In the genomic region with DNA sequence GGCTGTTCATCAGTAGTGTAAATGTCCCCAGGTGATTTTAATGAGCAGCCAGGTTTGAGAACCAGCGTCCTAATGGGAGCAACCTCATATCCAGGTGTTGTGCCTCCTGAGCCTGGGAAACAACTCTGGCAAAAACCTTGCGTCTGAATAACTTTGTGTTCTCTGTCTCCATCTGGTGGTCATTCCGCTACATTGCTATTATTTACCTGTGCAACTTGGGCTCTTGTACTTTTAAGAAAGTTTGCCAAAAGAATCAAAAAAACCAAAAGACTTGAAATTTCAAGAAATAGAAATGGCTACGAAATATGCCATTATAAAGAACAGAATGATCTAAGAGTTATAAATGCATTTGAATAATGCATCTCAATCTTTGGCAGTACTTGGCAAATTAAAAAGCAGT, we compare ENCODE assay signal across 8 cellular contexts. TPM values are rescaled to one million over a fixed set of nuclear protein-coding genes. Genes with fewer than 3 reads are reported as not detected.
A peak's percentile ranks its signal among the peaks of the same experiment; 100 is the strongest.
DNase-seq lines count a peak whose midpoint lies in the region; ATAC-seq, FAIRE-seq and TF ChIP-seq lines count a peak whose summit lies in the region.
"Not testable (repeated sequence)": the region's sequence is repeated elsewhere in the genome, so short reads cannot be mapped to it uniquely, and the experiment has no call there.

No MANE protein-coding gene starts in this region.

- BruUV-seq in HCT116 (replicated peaks; lab: Mats Ljungman, UMichigan); Panc1 (replicated peaks; lab: Mats Ljungman, UMichigan); endothelial cell of umbilical vein (replicated peaks; lab: Mats Ljungman, UMichigan): not testable (repeated sequence)

- not testable (repeated sequence) for H3K27me3 Mint-ChIP-seq in CD8-positive, alpha-beta T cell (ENCODE audit: low read depth); astrocyte (ENCODE audit: low read depth, unreplicated experiment); type B pancreatic cell
- peaks cover 18% of the 10 kb centered on the region for H3K27me3 Mint-ChIP-seq in nephron progenitor cell (ENCODE audit: low read depth, poor library complexity)

- not testable (repeated sequence) for H3K9me1 ChIP-seq in endothelial cell of umbilical vein (replicated peaks; ENCODE audit: control insufficient read depth, extremely low read depth, insufficient read depth, low read length)

- H2AFZ ChIP-seq in HCT116 (ENCODE audit: low read depth, low read length, poor library complexity, severe bottlenecking); astrocyte (ENCODE audit: low read depth, low read length); endothelial cell of umbilical vein (ENCODE audit: low read depth, low read length): not testable (repeated sequence)

- not testable (repeated sequence) for H3K4me1 ChIP-seq in CD8-positive, alpha-beta T cell (ENCODE audit: insufficient read depth, low read length); Panc1 (ENCODE audit: control insufficient read depth, insufficient read depth, low read length); astrocyte (ENCODE audit: insufficient read depth, low read length); endothelial cell of umbilical vein (ENCODE audit: control insufficient read depth, extremely low read depth, insufficient read depth, low read length)
- H3K4me1 ChIP-seq in HCT116 (ENCODE audit: control insufficient read depth in 1 of 2, insufficient read depth in 2 of 2, low read length in 2 of 2), result peaks cover 7 to 11% of the 10 kb centered on the region in 2 experiments; a peak in 3 of 4 replicates

- H3K27me3 ChIP-seq in CD8-positive, alpha-beta T cell (ENCODE audit: insufficient read depth, low read length); HCT116 (ENCODE audit: insufficient read depth, low read length); Panc1 (ENCODE audit: control insufficient read depth, insufficient read depth, low read length); astrocyte (ENCODE audit: insufficient read depth, low read length): not testable (repeated sequence)
- H3K27me3 ChIP-seq in endothelial cell of umbilical vein (ENCODE audit: control insufficient read depth in 2 of 2, insufficient read depth in 2 of 2, low read length in 2 of 2), result peaks cover 4 to 13% of the 10 kb centered on the region in 2 experiments

- not testable (repeated sequence) for H3K36me3 ChIP-seq in CD8-positive, alpha-beta T cell (ENCODE audit: insufficient read depth, low read length); HCT116 (ENCODE audit: control insufficient read depth in 1 of 2, insufficient read depth in 2 of 2, low read length in 2 of 2); Panc1 (ENCODE audit: control insufficient read depth, insufficient read depth, low read length); astrocyte (ENCODE audit: insufficient read depth, low read length); endothelial cell of umbilical vein (ENCODE audit: control insufficient read depth in 2 of 2, extremely low read depth in 1 of 2, insufficient read depth in 2 of 2, low read length in 2 of 2)

- dilution Hi-C loops in endothelial cell of umbilical vein (cut with MboI; ENCODE audit: extremely low pct_ligation_motif_present, low sequenced_read_pairs), result not testable (repeated sequence)

- not testable (repeated sequence) for H3K4me2 ChIP-seq in HCT116 (ENCODE audit: low read length); astrocyte (ENCODE audit: low read length); endothelial cell of umbilical vein (ENCODE audit: insufficient read depth, low read length)

- H4K20me1 ChIP-seq in HCT116 (ENCODE audit: insufficient read depth); astrocyte (ENCODE audit: insufficient read depth, low read length); endothelial cell of umbilical vein (replicated peaks; ENCODE audit: control insufficient read depth, extremely low read depth, insufficient read depth, low read length): not testable (repeated sequence)

- TF ChIP-seq POLR2A in HCT116 (IDR thresholded peaks at IDR 0.05; ENCODE audit: borderline replicate concordance, extremely low read depth, insufficient read depth, insufficient read length); endothelial cell of umbilical vein (IDR thresholded peaks at IDR 0.05; ENCODE audit: low read depth, low read length): not testable (repeated sequence)

- H3K4me1 Mint-ChIP-seq in CD8-positive, alpha-beta T cell (ENCODE audit: low read depth); astrocyte (ENCODE audit: low read depth, unreplicated experiment); nephron progenitor cell; type B pancreatic cell (ENCODE audit: unreplicated experiment): not testable (repeated sequence)

- not testable (repeated sequence) for H3K4me3 ChIP-seq in CD8-positive, alpha-beta T cell (ENCODE audit: low read depth, low read length); HCT116 (replicated peaks in 1 of 2; ENCODE audit: low read depth in 1 of 2, low read length in 2 of 2); Panc1 (ENCODE audit: low read depth in 2 of 2, low read length in 2 of 2); astrocyte (ENCODE audit: insufficient read depth, low read depth, low read length); endothelial cell of umbilical vein (replicated peaks in 1 of 3; ENCODE audit: insufficient read depth in 1 of 3, low read depth in 1 of 3, low read length in 3 of 3)

- intact Hi-C loops in CD8-positive, alpha-beta T cell (cut with DNase I, micrococcal nuclease), result loop anchor here in 1 of 2 experiments (10.0 kb wide), 2 partner anchors 120 to 280 kb away; no protein-coding TSS in a partner anchor
- intact Hi-C loops in HCT116 (cut with micrococcal nuclease); Panc1 (cut with micrococcal nuclease; ENCODE audit: unreplicated experiment): not testable (repeated sequence)
- intact Hi-C loops in endothelial cell of umbilical vein (cut with micrococcal nuclease), result loop anchor here (10.0 kb wide), 6 partner anchors 70 to 720 kb away; a partner anchor contains a TSS

- H3K9me2 ChIP-seq in HCT116 (ENCODE audit: insufficient read depth), result not testable (repeated sequence)

- POLR2A ChIA-PET in CD8-positive, alpha-beta T cell (lab: Charles Lee); HCT116 (lab: Charles Lee); endothelial cell of umbilical vein (lab: Charles Lee): not testable (repeated sequence)
- POLR2A ChIA-PET in Panc1 (lab: Charles Lee), result interaction anchor here (0.6 kb wide), 1 partner anchor 281 kb away, joined by 3 read pairs; no protein-coding TSS in a partner anchor

- RAD21 ChIA-PET in HCT116 (lab: Charles Lee; ENCODE audit: low non-redundant PET in 1 of 2, low total read pairs in 2 of 2, uncharacterized antibody in 2 of 2, unreplicated experiment in 2 of 2), result not testable (repeated sequence)

- not testable (repeated sequence) for DNase-seq in CD8-positive, alpha-beta T cell; HCT116 (ENCODE audit: low read depth, low spot score); Panc1 (ENCODE audit: low read depth, low spot score); astrocyte (ENCODE audit: low read depth); endothelial cell of umbilical vein (ENCODE audit: low read depth, low spot score); left lobe of liver (ENCODE audit: low spot score); nephron progenitor cell; type B pancreatic cell (ENCODE audit: extremely low spot score, unreplicated experiment)

- H3K27ac Mint-ChIP-seq in CD8-positive, alpha-beta T cell; astrocyte (ENCODE audit: unreplicated experiment); nephron progenitor cell; type B pancreatic cell: not testable (repeated sequence)

- H3K36me3 Mint-ChIP-seq in CD8-positive, alpha-beta T cell; astrocyte (ENCODE audit: low read depth, unreplicated experiment); nephron progenitor cell (ENCODE audit: low read depth); type B pancreatic cell: not testable (repeated sequence)

- not testable (repeated sequence) for TF ChIP-seq CTCF in CD8-positive, alpha-beta T cell (IDR thresholded peaks at IDR 0.05); HCT116 (IDR thresholded peaks at IDR 0.05 in 2 of 3, conservative IDR thresholded peaks at IDR 0.05 in 1 of 3; ENCODE audit: borderline replicate concordance in 1 of 3, insufficient read depth in 1 of 3, low read depth in 2 of 3, low read length in 2 of 3); astrocyte (IDR thresholded peaks at IDR 0.05; ENCODE audit: insufficient read depth, low read depth, low read length); endothelial cell of umbilical vein (IDR thresholded peaks at IDR 0.05; ENCODE audit: extremely low read depth in 1 of 2, insufficient read depth in 1 of 2, low read depth in 1 of 2, low read length in 2 of 2)
- TF ChIP-seq CTCF in Panc1 (IDR thresholded peaks at IDR 0.05) (peak; percentile 17; the same call in 1 of the 2 replicates), nephron progenitor cell (IDR thresholded peaks at IDR 0.05) (peak; percentile 9), type B pancreatic cell (conservative IDR thresholded peaks at IDR 0.05) (peak; percentile 45)

- CTCF ChIA-PET in CD8-positive, alpha-beta T cell (lab: Charles Lee); Panc1 (lab: Charles Lee): not testable (repeated sequence)
- CTCF ChIA-PET in HCT116 (lab: Charles Lee), result interaction anchor here (1.1 kb wide), 1 partner anchor 120 kb away, joined by 6 read pairs; no protein-coding TSS in a partner anchor
- CTCF ChIA-PET in endothelial cell of umbilical vein (lab: Charles Lee), result interaction anchor here (0.6 kb wide), 1 partner anchor 120 kb away, joined by 5 read pairs; no protein-coding TSS in a partner anchor

- H3K9me3 ChIP-seq in CD8-positive, alpha-beta T cell (ENCODE audit: low read length); HCT116 (ENCODE audit: control insufficient read depth in 1 of 2, insufficient read depth in 1 of 2, low read depth in 1 of 2, low read length in 2 of 2); Panc1 (ENCODE audit: control insufficient read depth, insufficient read depth, low read depth, low read length); astrocyte (ENCODE audit: insufficient read depth, low read depth, low read length); endothelial cell of umbilical vein (replicated peaks; ENCODE audit: control insufficient read depth, insufficient read depth, low read length): not testable (repeated sequence)

- FAIRE-seq in astrocyte (lab: Jason Lieb, UNC) (peak; percentile 89), endothelial cell of umbilical vein (lab: Jason Lieb, UNC) (peak; percentile 97)

- H3K79me2 ChIP-seq in HCT116 (ENCODE audit: insufficient read depth, low read length); astrocyte (ENCODE audit: insufficient read depth, low read length); endothelial cell of umbilical vein (ENCODE audit: control insufficient read depth, insufficient read depth, low read length): not testable (repeated sequence)

- H3K27ac ChIP-seq in CD8-positive, alpha-beta T cell (ENCODE audit: low read depth, low read length); HCT116 (ENCODE audit: low read depth, low read length); Panc1 (ENCODE audit: low read length); astrocyte (ENCODE audit: low read depth, low read length); endothelial cell of umbilical vein (ENCODE audit: insufficient read depth, low read depth, low read length): not testable (repeated sequence)

- not testable (repeated sequence) for H3K4me3 Mint-ChIP-seq in CD8-positive, alpha-beta T cell; astrocyte (ENCODE audit: unreplicated experiment); nephron progenitor cell; type B pancreatic cell

- ATAC-seq in CD8-positive, alpha-beta T cell, result peak; percentile 49
- peak; percentile 44 for ATAC-seq in HCT116
- ATAC-seq in Panc1, result peak; percentile 28; the same call in 1 of the 2 replicates
- ATAC-seq in left lobe of liver, result peak; percentile 83

- TF ChIP-seq RAD21 in HCT116 (IDR thresholded peaks at IDR 0.05; ENCODE audit: low read depth), result not testable (repeated sequence)

- H3K9me3 Mint-ChIP-seq in CD8-positive, alpha-beta T cell; astrocyte (ENCODE audit: unreplicated experiment); nephron progenitor cell; type B pancreatic cell: not testable (repeated sequence)

- in situ Hi-C loops in Panc1 (cut with HindIII; ENCODE audit: low pct_unique_long_range_greater_than_20kb, low sequenced_read_pairs), result not testable (repeated sequence)

- not testable (repeated sequence) for H3K9ac ChIP-seq in HCT116 (ENCODE audit: low read length); astrocyte (ENCODE audit: low read length); endothelial cell of umbilical vein (replicated peaks; ENCODE audit: extremely low read depth, insufficient read depth, low read length)

RNA-seq across cellular contexts. Expression of a gene that starts 44.2 kb away (rescaled TPM):
- 1 to 10 TPM; 8.8 to 9.1 TPM for total RNA-seq in CD8-positive, alpha-beta T cell
- total RNA-seq in HCT116 (2021; ENCODE audit: unreplicated experiment) (39.0 TPM), Panc1 (2021; ENCODE audit: unreplicated experiment) (20.9 TPM), astrocyte (14.9 and 21.7 TPM in 2 replicates), endothelial cell of umbilical vein (16.7 and 17.4 TPM in 2 replicates), left lobe of liver (5.0 TPM), type B pancreatic cell (ENCODE audit: low replicate concordance) (25.1 and 28.8 TPM in 2 replicates)
- 26.8 and 28.9 TPM in 2 replicates for polyA plus RNA-seq in HCT116 (2012)
- polyA plus RNA-seq in Panc1 (2012; ENCODE audit: insufficient read length), result 11.7 TPM
- polyA plus RNA-seq in endothelial cell of umbilical vein, result 18.6 and 20.2 TPM in 2 replicates
- 11.7 and 13.6 TPM in 2 replicates for polyA plus RNA-seq in endothelial cell of umbilical vein (2011; cell fraction: cytosol; rRNA removed)
- polyA plus RNA-seq in endothelial cell of umbilical vein (2011; cell fraction: nucleus; rRNA removed), result 61.2 and 67.3 TPM in 2 replicates
- 10.9 and 11.6 TPM in 2 replicates for polyA plus RNA-seq in endothelial cell of umbilical vein (2012)
- polyA minus RNA-seq in endothelial cell of umbilical vein, result 21.0 and 26.5 TPM in 2 replicates
- polyA minus RNA-seq in endothelial cell of umbilical vein (2011; cell fraction: cytosol; rRNA and poly(A)+ RNA removed), result 13.0 TPM
- polyA minus RNA-seq in endothelial cell of umbilical vein (2011; cell fraction: nucleus; rRNA and poly(A)+ RNA removed), result 25.1 and 27.9 TPM in 2 replicates

Comparison
In these comparisons a context has a peak if more than half of its experiments do, and no peak if none do; other contexts are left out.
1. ATAC-seq: peak in every context shown above with its lines; median percentile 83 in left lobe of liver; 49 in CD8-positive, alpha-beta T cell; 44 in HCT116; 28 in Panc1.